In genomic region chr1:161098161-161099068, GRCh38 we compare ENCODE assay signal across 8 cellular contexts.
A peak's percentile ranks its signal among the peaks of the same experiment; 100 is the strongest.
DNase-seq lines count a peak whose midpoint lies in the region; ATAC-seq and TF ChIP-seq lines count a peak whose summit lies in the region.

Gene KLHDC9 (plus strand): TSS chr1:161098361. CDS start chr1:161098536, 175 bp downstream.

- no peak for TF ChIP-seq CTCF in epithelial cell of esophagus (IDR thresholded peaks at IDR 0.05; ENCODE audit: insufficient read depth, low read depth, low read length, missing control alignments)

- ATAC-seq in HG03025 (IDR thresholded peaks at IDR 0.05; ENCODE audit: low FRiP score, unreplicated experiment) = peak; percentile 58

- DNase-seq in NCI-H1436 (lab: John Stamatoyannopoulos, UW) (peak; percentile 84), NCI-H1436 treated with DMSO at 0.1 percent for 48 hours (lab: John Stamatoyannopoulos, UW) (no peak), NCI-H345 treated with DMSO at 0.1 percent for 48 hours (lab: John Stamatoyannopoulos, UW; ENCODE audit: unreplicated experiment) (peak; percentile 89), activated T-cell treated with anti-CD3 and anti-CD28 coated beads for 4 hours (peak; percentile 27), epithelial cell of esophagus (ENCODE audit: low read depth) (peak; percentile 68), middle frontal gyrus (ENCODE audit: extremely low spot score, low spot score) (peak; percentile 36)
- DNase-seq in stimulated activated CD8-positive, alpha-beta memory T cell treated with anti-CD3 and anti-CD28 coated beads, Interleukin-4, amount 100 ng/mL, for 48 hours = peak; percentile 80

- peak within 1 kb of the TSS; percentile 48 for H3K4me3 ChIP-seq in epithelial cell of esophagus (ENCODE audit: low read length)
